1 cellular context compared by ENCODE assay signal in genomic region chr17:73278465-73279453, GRCh38.
TF ChIP-seq lines count a peak whose summit lies in the region.

No MANE protein-coding gene starts in this region.

TF ChIP-seq in HepG2, 621 proteins besides CTCF, POLR2A, EP300 and RAD21 (continued from another document and continues in another):
- TF ChIP-seq, protein P1, sequence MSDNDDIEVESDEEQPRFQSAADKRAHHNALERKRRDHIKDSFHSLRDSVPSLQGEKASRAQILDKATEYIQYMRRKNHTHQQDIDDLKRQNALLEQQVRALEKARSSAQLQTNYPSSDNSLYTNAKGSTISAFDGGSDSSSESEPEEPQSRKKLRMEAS (IDR thresholded peaks at IDR 0.05) = 0 out of 2 replicates have a peak, but pooled peaks have one; percentile 1
- TF ChIP-seq MAFF (IDR thresholded peaks at IDR 0.05; ENCODE audit: low read depth, low read length) (no peak), PAXIP1 (CRISPR knock-in tag; conservative IDR thresholded peaks at IDR 0.05) (peak; percentile 22; the same call in 1 of the 2 replicates), FOXK2 (IDR thresholded peaks at IDR 0.05) (no peak), ZBTB21 (CRISPR knock-in tag; IDR thresholded peaks at IDR 0.05) (no peak), ZNF839 (CRISPR knock-in tag; IDR thresholded peaks at IDR 0.05; ENCODE audit: borderline replicate concordance) (no peak), ZNF556 (CRISPR knock-in tag; IDR thresholded peaks at IDR 0.05; ENCODE audit: borderline replicate concordance) (no peak), ZNF224 (CRISPR knock-in tag; IDR thresholded peaks at IDR 0.05) (0 out of 2 replicates have a peak, but pooled peaks have one; percentile 34), MAFK (conservative IDR thresholded peaks at IDR 0.05 in 1 of 2, IDR thresholded peaks at IDR 0.05 in 1 of 2; ENCODE audit: low read length in 2 of 2) (no peak), RCOR2 (CRISPR knock-in tag; IDR thresholded peaks at IDR 0.05) (no peak), HDAC6 (IDR thresholded peaks at IDR 0.05; ENCODE audit: low read depth, low read length) (no peak), PPARG (CRISPR knock-in tag; conservative IDR thresholded peaks at IDR 0.05) (no peak; the same call in 1 of the 2 replicates), TRAFD1 (CRISPR knock-in tag; IDR thresholded peaks at IDR 0.05; ENCODE audit: borderline replicate concordance) (no peak; the same call in 1 of the 2 replicates), HBP1 (CRISPR knock-in tag; IDR thresholded peaks at IDR 0.05; ENCODE audit: low read depth) (0 out of 2 replicates have a peak, but pooled peaks have one; percentile 52), NFKB2 (CRISPR knock-in tag; IDR thresholded peaks at IDR 0.05; ENCODE audit: borderline replicate concordance) (peak; percentile 57; the same call in 1 of the 2 replicates), ELF4 (CRISPR knock-in tag; IDR thresholded peaks at IDR 0.05; ENCODE audit: borderline replicate concordance) (no peak), HOXA7 (CRISPR knock-in tag; IDR thresholded peaks at IDR 0.05) (no peak), KDM5B (CRISPR knock-in tag; IDR thresholded peaks at IDR 0.05; ENCODE audit: borderline replicate concordance) (no peak), NR3C1 (CRISPR knock-in tag; IDR thresholded peaks at IDR 0.05) (no peak), EEA1 (CRISPR knock-in tag; IDR thresholded peaks at IDR 0.05; ENCODE audit: borderline replicate concordance) (0 out of 2 replicates have a peak, but pooled peaks have one; percentile 48), ZNF768 (CRISPR knock-in tag; IDR thresholded peaks at IDR 0.05) (peak; percentile 41; the same call in 1 of the 2 replicates), ZBTB25 (CRISPR knock-in tag; IDR thresholded peaks at IDR 0.05) (no peak), HDAC2 (CRISPR knock-in tag; IDR thresholded peaks at IDR 0.05) (no peak), ZBTB3 (CRISPR knock-in tag; IDR thresholded peaks at IDR 0.05; ENCODE audit: borderline replicate concordance, low read depth) (no peak), ZBTB38 (CRISPR knock-in tag; IDR thresholded peaks at IDR 0.05) (peak; percentile 67; the same call in 1 of the 2 replicates), U2AF1 (optimal IDR thresholded peaks at IDR 0.05; ENCODE audit: low read depth, low read length) (no peak), DPF2 (CRISPR knock-in tag; IDR thresholded peaks at IDR 0.05; ENCODE audit: borderline replicate concordance, low read depth) (no peak), ZNF225 (CRISPR knock-in tag; IDR thresholded peaks at IDR 0.05) (no peak), POGK (CRISPR knock-in tag; conservative IDR thresholded peaks at IDR 0.05) (0 out of 2 replicates have a peak, but pooled peaks have one; percentile 7), XRCC5 (optimal IDR thresholded peaks at IDR 0.05; ENCODE audit: low read length) (no peak), DMTF1 (CRISPR knock-in tag; IDR thresholded peaks at IDR 0.05) (no peak), FOXA3 (CRISPR knock-in tag; IDR thresholded peaks at IDR 0.05) (no peak), GPBP1L1 (CRISPR knock-in tag; IDR thresholded peaks at IDR 0.05) (no peak), MIER2 (CRISPR knock-in tag; IDR thresholded peaks at IDR 0.05) (no peak), ZC3H13 (CRISPR knock-in tag; IDR thresholded peaks at IDR 0.05) (0 out of 2 replicates have a peak, but pooled peaks have one; percentile 21), RARA (CRISPR knock-in tag; IDR thresholded peaks at IDR 0.05) (no peak), ZNF800 (CRISPR knock-in tag; IDR thresholded peaks at IDR 0.05) (0 out of 2 replicates have a peak, but pooled peaks have one; percentile 7), ZSCAN25 (CRISPR knock-in tag; IDR thresholded peaks at IDR 0.05) (peak; percentile 66)
- TF ChIP-seq, protein P2, sequence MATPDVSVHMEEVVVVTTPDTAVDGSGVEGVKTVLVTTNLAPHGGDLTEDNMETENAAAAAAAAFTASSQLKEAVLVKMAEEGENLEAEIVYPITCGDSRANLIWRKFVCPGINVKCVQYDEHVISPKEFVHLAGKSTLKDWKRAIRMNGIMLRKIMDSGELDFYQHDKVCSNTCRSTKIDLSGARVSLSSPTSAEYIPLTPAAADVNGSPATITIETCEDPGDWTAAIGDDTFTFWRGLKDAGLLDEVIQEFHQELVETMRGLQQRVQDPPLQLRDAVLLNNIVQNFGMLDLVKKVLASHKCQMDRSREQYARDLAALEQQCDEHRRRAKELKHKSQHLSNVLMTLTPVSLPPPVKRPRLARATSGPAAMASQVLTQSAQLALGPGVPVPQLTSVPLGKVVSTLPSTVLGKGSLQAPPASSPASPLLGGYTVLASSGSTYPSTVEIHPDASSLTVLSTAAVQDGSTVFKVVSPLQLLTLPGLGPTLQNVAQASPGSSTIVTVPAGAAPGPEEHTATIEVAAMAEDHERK (CRISPR knock-in tag; IDR thresholded peaks at IDR 0.05; ENCODE audit: low read depth) = no peak
- TF ChIP-seq, protein P3, sequence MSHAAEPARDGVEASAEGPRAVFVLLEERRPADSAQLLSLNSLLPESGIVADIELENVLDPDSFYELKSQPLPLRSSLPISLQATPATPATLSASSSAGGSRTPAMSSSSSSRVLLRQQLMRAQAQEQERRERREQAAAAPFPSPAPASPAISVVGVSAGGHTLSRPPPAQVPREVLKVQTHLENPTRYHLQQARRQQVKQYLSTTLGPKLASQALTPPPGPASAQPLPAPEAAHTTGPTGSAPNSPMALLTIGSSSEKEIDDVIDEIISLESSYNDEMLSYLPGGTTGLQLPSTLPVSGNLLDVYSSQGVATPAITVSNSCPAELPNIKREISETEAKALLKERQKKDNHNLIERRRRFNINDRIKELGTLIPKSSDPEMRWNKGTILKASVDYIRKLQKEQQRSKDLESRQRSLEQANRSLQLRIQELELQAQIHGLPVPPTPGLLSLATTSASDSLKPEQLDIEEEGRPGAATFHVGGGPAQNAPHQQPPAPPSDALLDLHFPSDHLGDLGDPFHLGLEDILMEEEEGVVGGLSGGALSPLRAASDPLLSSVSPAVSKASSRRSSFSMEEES (CRISPR knock-in tag; IDR thresholded peaks at IDR 0.05) = 0 out of 2 replicates have a peak, but pooled peaks have one; percentile 11
- TF ChIP-seq, protein P4, sequence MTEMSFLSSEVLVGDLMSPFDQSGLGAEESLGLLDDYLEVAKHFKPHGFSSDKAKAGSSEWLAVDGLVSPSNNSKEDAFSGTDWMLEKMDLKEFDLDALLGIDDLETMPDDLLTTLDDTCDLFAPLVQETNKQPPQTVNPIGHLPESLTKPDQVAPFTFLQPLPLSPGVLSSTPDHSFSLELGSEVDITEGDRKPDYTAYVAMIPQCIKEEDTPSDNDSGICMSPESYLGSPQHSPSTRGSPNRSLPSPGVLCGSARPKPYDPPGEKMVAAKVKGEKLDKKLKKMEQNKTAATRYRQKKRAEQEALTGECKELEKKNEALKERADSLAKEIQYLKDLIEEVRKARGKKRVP (CRISPR knock-in tag; IDR thresholded peaks at IDR 0.05) = no peak
